15 cellular contexts compared by ENCODE assay signal in the genomic region with DNA sequence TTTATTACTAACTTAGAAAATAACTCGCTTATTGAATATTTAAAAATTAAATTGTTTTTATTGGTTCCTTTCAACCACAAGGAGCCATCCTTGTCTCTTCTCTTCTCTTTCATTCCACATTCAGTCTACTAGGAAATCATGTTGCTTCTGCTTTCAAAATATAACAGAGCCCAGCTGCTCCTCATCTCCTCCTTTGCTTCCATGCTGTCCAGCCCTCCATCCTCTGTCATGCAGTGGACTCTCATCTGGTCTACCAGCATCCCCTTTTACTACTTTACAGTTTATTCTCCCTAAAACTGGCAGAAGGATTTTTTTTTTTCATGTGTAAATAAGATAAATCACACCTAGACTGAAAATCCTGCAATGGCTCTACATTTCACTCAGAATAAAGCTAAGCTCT.
DNase-seq lines count a peak whose midpoint lies in the region; ATAC-seq lines count a peak whose summit lies in the region.
"Had no signal": no experiment of that assay in that cellular context is flagged by ENCODE, and none has a peak within 500 bp of the region (broad histone marks: within the 10 kb centered on the region; RNA-seq: fewer than 3 reads in every experiment).

No MANE protein-coding gene starts in this region.

- H3K18ac ChIP-seq in mesenchymal stem cell (ENCODE audit: low read depth in 1 of 2, low read length in 2 of 2) = no peak overlapping the region

- H2BK120ac ChIP-seq in mesenchymal stem cell (ENCODE audit: low read depth, low read length) = no peak overlapping the region

- no peak overlapping the region for H3K4ac ChIP-seq in mesenchymal stem cell (ENCODE audit: low read depth in 1 of 2, low read length in 2 of 2)

- H3K27me3 ChIP-seq in mesenchymal stem cell (ENCODE audit: control insufficient read depth in 1 of 2, insufficient read depth in 1 of 2, low read length in 2 of 2) (no peaks in the 10 kb centered on the region), aorta (ENCODE audit: control insufficient read depth in 1 of 2, insufficient read depth in 2 of 2, low read length in 1 of 2) (no peaks in the 10 kb centered on the region)

- no peak overlapping the region for H4K8ac ChIP-seq in mesenchymal stem cell (ENCODE audit: low read length)

- H3K4me1 ChIP-seq in mesenchymal stem cell (ENCODE audit: control insufficient read depth, insufficient read depth, low read depth, low read length) (no peaks in the 10 kb centered on the region), aorta (ENCODE audit: control insufficient read depth in 1 of 2, insufficient read depth in 2 of 2, low read length in 2 of 2) (peaks cover 2 to 8% of the 10 kb centered on the region in 2 donors)
- H3K4me1 ChIP-seq: Caco-2, HAP-1 had no signal

- WGBS in mesenchymal stem cell = no CpG with 5 or more reads among the region's 1 CpG
- WGBS in aorta, 2 donors = 83 to 97% methylated on average over 1 of the region's 1 CpG

- H3K4me3 ChIP-seq in mesenchymal stem cell (ENCODE audit: insufficient read depth in 1 of 2, low read depth in 1 of 2, low read length in 2 of 2) (no peak overlapping the region), aorta (ENCODE audit: low read length in 2 of 2) (no peak overlapping the region)
- H3K4me3 ChIP-seq: HAP-1 had no signal

- no peaks in the 10 kb centered on the region for H3K9me3 ChIP-seq in mesenchymal stem cell (ENCODE audit: control insufficient read depth, low read length)
- H3K9me3 ChIP-seq in aorta (ENCODE audit: control insufficient read depth, low read length) = no peaks in the 10 kb centered on the region
- H3K9me3 ChIP-seq: Caco-2, HAP-1 had no signal

- no peak overlapping the region for H3K14ac ChIP-seq in mesenchymal stem cell (ENCODE audit: low read length in 2 of 2)

- peak overlapping the region; percentile 90 for H3K9ac ChIP-seq in mesenchymal stem cell (ENCODE audit: low read length)

- H3K27ac ChIP-seq in mesenchymal stem cell (ENCODE audit: low read length, poor library complexity, severe bottlenecking) (no peak overlapping the region), aorta (ENCODE audit: low read depth in 1 of 2, low read length in 2 of 2) (peak overlapping the region; percentile 63 to 79)
- H3K27ac ChIP-seq: 22Rv1 had no signal

- no peak overlapping the region for H3K23ac ChIP-seq in mesenchymal stem cell (ENCODE audit: low read length in 2 of 2)

- no peak overlapping the region for H2BK15ac ChIP-seq in mesenchymal stem cell (ENCODE audit: low read depth, poor library complexity, severe bottlenecking)

- no peak overlapping the region for H3K4me2 ChIP-seq in mesenchymal stem cell (ENCODE audit: low read length, poor library complexity, severe bottlenecking)

- H2AK5ac ChIP-seq in mesenchymal stem cell (ENCODE audit: low read length, severe bottlenecking) = no peak overlapping the region

- DNase-seq in Right ventricle myocardium inferior (ENCODE audit: missing footprints) = no peak
- no peak for DNase-seq in cardiac septum (ENCODE audit: low spot score)
- DNase-seq in fibroblast of peridontal ligament (ENCODE audit: extremely low read depth) = peak; percentile 35
- DNase-seq in mesenchymal stem cell = no peak
- no peak for DNase-seq in aorta
- DNase-seq in LoVo (ENCODE audit: low spot score) = no peak
- no peak for DNase-seq in NCI-H1694 (lab: John Stamatoyannopoulos, UW)
- DNase-seq: Caco-2; CD8-positive, alpha-beta memory T cell; DND-41; GDM1 had no signal

- no peak overlapping the region for H2BK12ac ChIP-seq in mesenchymal stem cell (ENCODE audit: low read length in 2 of 2)

- H2AFZ ChIP-seq in mesenchymal stem cell (ENCODE audit: low read depth, low read length) = no peak overlapping the region

- H2BK5ac ChIP-seq in mesenchymal stem cell (ENCODE audit: low read depth, low read length, poor library complexity, severe bottlenecking) = no peak overlapping the region

- H3K36me3 ChIP-seq in mesenchymal stem cell (ENCODE audit: control insufficient read depth in 1 of 2, insufficient read depth in 2 of 2, low read depth in 1 of 2, low read length in 2 of 2) (no peaks in the 10 kb centered on the region), aorta (ENCODE audit: control insufficient read depth in 1 of 2, insufficient read depth in 2 of 2, low read length in 1 of 2) (no peaks in the 10 kb centered on the region)
- H3K36me3 ChIP-seq: HAP-1 had no signal

- H4K91ac ChIP-seq in mesenchymal stem cell (ENCODE audit: low read length) = no peak overlapping the region

- ATAC-seq in Right ventricle myocardium inferior (peak; percentile 44), aorta (ENCODE audit: low FRiP score) (no peak), HG03175 (IDR thresholded peaks at IDR 0.05; ENCODE audit: unreplicated experiment) (no peak)
- ATAC-seq: HepG2 had no signal

- H3K79me1 ChIP-seq in mesenchymal stem cell (replicated peaks; ENCODE audit: low read length, poor library complexity, severe bottlenecking) = no peaks in the 10 kb centered on the region

- intact Hi-C loops in Right ventricle myocardium inferior (cut with DNase I) (no loop called here), cardiac septum (cut with DNase I) (no loop called here), aorta (cut with DNase I) (loop anchor here in 1 of 2 donors (10.0 kb wide), 1 partner anchor 57 kb away; no protein-coding TSS in a partner anchor)
